ENCODE assay signal across 19 cellular contexts in the genomic region with DNA sequence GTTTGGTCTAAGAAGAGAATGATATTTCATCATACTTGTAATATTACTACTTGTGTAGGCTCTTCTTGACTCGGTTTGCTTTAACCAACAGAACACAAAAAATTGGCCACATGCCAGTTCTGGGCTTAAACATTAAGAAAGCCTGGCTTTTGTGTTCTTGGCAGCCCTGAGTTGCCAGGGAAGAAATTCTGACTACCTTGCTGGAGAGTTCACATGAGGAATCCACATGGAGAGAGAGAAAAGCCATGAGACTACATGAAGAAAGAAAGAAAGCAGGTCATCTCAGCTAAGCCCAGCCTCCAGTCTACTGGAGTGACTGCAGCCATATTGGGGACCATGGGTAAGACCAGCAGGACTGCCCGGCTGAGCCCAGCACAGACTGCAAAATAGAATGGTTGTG.
A peak's percentile ranks its signal among the peaks of the same experiment; 100 is the strongest.
DNase-seq lines count a peak whose midpoint lies in the region; ATAC-seq, FAIRE-seq and TF ChIP-seq lines count a peak whose summit lies in the region.
"Had no signal": no experiment of that assay in that cellular context is flagged by ENCODE, and none has a peak within 500 bp of the region (broad histone marks: within the 10 kb centered on the region; RNA-seq: fewer than 3 reads in every experiment).

No MANE protein-coding gene starts in this region.

- WGBS in A549 (ENCODE audit: missing lambda C conversion rate): 36% methylated on average over 2 of the region's 2 CpGs
- WGBS in adrenal gland, 4 donors: 82 to 92% (median 87%) methylated on average over 2 of the region's 2 CpGs

- POLR2A ChIA-PET in A549 (lab: Yijun Ruan, JAX): no interaction called here
- POLR2A ChIA-PET in activated CD4-positive, alpha-beta memory T cell treated with anti-CD3 and anti-CD28 coated beads, Interleukin-2, amount 10 ng/mL, durations not matched to agents 7 days and 5 days (lab: Charles Lee): no interaction called here

- H3K27ac Mint-ChIP-seq in activated CD4-positive, alpha-beta memory T cell treated with anti-CD3 and anti-CD28 coated beads, Interleukin-2, amount 10 ng/mL, durations not matched to agents 7 days and 5 days: no peak overlapping the region
- H3K27ac Mint-ChIP-seq in activated naive CD8-positive, alpha-beta T cell treated with anti-CD3 and anti-CD28 coated beads for 36 hours: no peak overlapping the region
- H3K27ac Mint-ChIP-seq: activated CD4-positive, alpha-beta T cell treated with anti-CD3 and anti-CD28 coated beads for 36 hours; activated naive CD8-positive, alpha-beta T cell treated with anti-CD3 and anti-CD28 coated beads, Interleukin-2, amount 50 U/mL, for 24 hours; dendritic cell treated with granulocyte-macrophage colony-stimulating factor and Interleukin-4, amounts not matched to agents 40 ng/mL and 50 ng/mL, for 4 days had no signal

- DNase-seq in A549 (ENCODE audit: low read depth in 1 of 2, low spot score in 1 of 2) (peak in 1 of 2 experiments; percentile 89), bronchial epithelial cell (ENCODE audit: low read depth) (peak; percentile 44), kidney glomerular epithelial cell (lab: John Stamatoyannopoulos, UW) (peak; percentile 3), ecto neural progenitor cell (ENCODE audit: low spot score) (no peak), adrenal gland (no peak)
- no peak for DNase-seq in activated CD4-positive, alpha-beta memory T cell treated with anti-CD3 and anti-CD28 coated beads, Interleukin-2, amount 10 ng/mL, durations not matched to agents 7 days and 5 days
- no peak for DNase-seq in activated naive CD8-positive, alpha-beta T cell treated with anti-CD3 and anti-CD28 coated beads for 36 hours
- DNase-seq: activated CD4-positive, alpha-beta T cell treated with anti-CD3 and anti-CD28 coated beads for 36 hours; activated naive CD8-positive, alpha-beta T cell treated with anti-CD3 and anti-CD28 coated beads, Interleukin-2, amount 50 U/mL, for 24 hours; BE2C; DND-41; immature natural killer cell; Kasumi-1; NCI-H187; NCI-H526 had no signal

- H3K27me3 Mint-ChIP-seq in activated CD4-positive, alpha-beta memory T cell treated with anti-CD3 and anti-CD28 coated beads, Interleukin-2, amount 10 ng/mL, durations not matched to agents 7 days and 5 days: no peaks in the 10 kb centered on the region
- no peaks in the 10 kb centered on the region for H3K27me3 Mint-ChIP-seq in activated naive CD8-positive, alpha-beta T cell treated with anti-CD3 and anti-CD28 coated beads for 36 hours
- H3K27me3 Mint-ChIP-seq: activated CD4-positive, alpha-beta T cell treated with anti-CD3 and anti-CD28 coated beads for 36 hours; activated naive CD8-positive, alpha-beta T cell treated with anti-CD3 and anti-CD28 coated beads, Interleukin-2, amount 50 U/mL, for 24 hours; dendritic cell treated with granulocyte-macrophage colony-stimulating factor and Interleukin-4, amounts not matched to agents 40 ng/mL and 50 ng/mL, for 4 days had no signal

- H3K9me3 ChIP-seq in A549 (no peaks in the 10 kb centered on the region), adrenal gland (replicated peaks in 1 of 3) (no peaks in the 10 kb centered on the region)
- H3K9me3 ChIP-seq: BE2C, HAP-1 had no signal

- CTCF ChIA-PET in A549 (lab: Yijun Ruan, JAX): interaction anchor here (0.8 to 2.3 kb wide), 3 partner anchors 10 to 19 kb away, joined by 3 to 8 read pairs (median 4); no protein-coding TSS in a partner anchor
- CTCF ChIA-PET in activated CD4-positive, alpha-beta memory T cell treated with anti-CD3 and anti-CD28 coated beads, Interleukin-2, amount 10 ng/mL, durations not matched to agents 7 days and 5 days (lab: Charles Lee): interaction anchor here (0.6 kb wide), 1 partner anchor 216 kb away, joined by 3 read pairs; no protein-coding TSS in a partner anchor

- FAIRE-seq in A549 (lab: Jason Lieb, UNC) (no peak), bronchial epithelial cell (lab: Jason Lieb, UNC) (no peak)
- FAIRE-seq: frontal cortex had no signal

- H3K4me3 Mint-ChIP-seq in activated CD4-positive, alpha-beta memory T cell treated with anti-CD3 and anti-CD28 coated beads, Interleukin-2, amount 10 ng/mL, durations not matched to agents 7 days and 5 days: no peak overlapping the region
- H3K4me3 Mint-ChIP-seq in activated naive CD8-positive, alpha-beta T cell treated with anti-CD3 and anti-CD28 coated beads for 36 hours: no peak overlapping the region
- H3K4me3 Mint-ChIP-seq: activated CD4-positive, alpha-beta T cell treated with anti-CD3 and anti-CD28 coated beads for 36 hours; activated naive CD8-positive, alpha-beta T cell treated with anti-CD3 and anti-CD28 coated beads, Interleukin-2, amount 50 U/mL, for 24 hours; dendritic cell treated with granulocyte-macrophage colony-stimulating factor and Interleukin-4, amounts not matched to agents 40 ng/mL and 50 ng/mL, for 4 days; immature natural killer cell had no signal

- no peaks in the 10 kb centered on the region for H3K27me3 ChIP-seq in bronchial epithelial cell (ENCODE audit: control insufficient read depth, insufficient read depth, low read length)
- H3K27me3 ChIP-seq in adrenal gland: no peaks in the 10 kb centered on the region
- H3K27me3 ChIP-seq: BE2C had no signal

- intact Hi-C loops in adrenal gland (cut with DNase I): no loop called here

- no peaks in the 10 kb centered on the region for H3K9me3 Mint-ChIP-seq in activated CD4-positive, alpha-beta memory T cell treated with anti-CD3 and anti-CD28 coated beads, Interleukin-2, amount 10 ng/mL, durations not matched to agents 7 days and 5 days
- no peaks in the 10 kb centered on the region for H3K9me3 Mint-ChIP-seq in activated naive CD8-positive, alpha-beta T cell treated with anti-CD3 and anti-CD28 coated beads for 36 hours
- H3K9me3 Mint-ChIP-seq: activated naive CD8-positive, alpha-beta T cell treated with anti-CD3 and anti-CD28 coated beads, Interleukin-2, amount 50 U/mL, for 24 hours; dendritic cell treated with granulocyte-macrophage colony-stimulating factor and Interleukin-4, amounts not matched to agents 40 ng/mL and 50 ng/mL, for 4 days; immature natural killer cell had no signal

- H3K4me3 ChIP-seq in A549 (no peak overlapping the region), bronchial epithelial cell (ENCODE audit: low read depth, low read length) (no peak overlapping the region), adrenal gland (no peak overlapping the region)
- H3K4me3 ChIP-seq: HAP-1 had no signal

- H3K36me3 ChIP-seq in bronchial epithelial cell (ENCODE audit: control insufficient read depth, insufficient read depth, low read length) (no peaks in the 10 kb centered on the region), adrenal gland (replicated peaks in 1 of 2) (no peaks in the 10 kb centered on the region)
- H3K36me3 ChIP-seq: BE2C, HAP-1 had no signal

- TF ChIP-seq CTCF in A549 (IDR thresholded peaks at IDR 0.05) (no peak), bronchial epithelial cell (IDR thresholded peaks at IDR 0.05; ENCODE audit: insufficient read depth, low read length, severe bottlenecking) (no peak), adrenal gland (IDR thresholded peaks at IDR 0.05) (no peak)

- TF ChIP-seq POLR2A in A549 (IDR thresholded peaks at IDR 0.05; ENCODE audit: low read length) (no peak), adrenal gland (IDR thresholded peaks at IDR 0.05) (no peak)

- TF ChIP-seq RAD21 in A549 (conservative IDR thresholded peaks at IDR 0.05 in 1 of 2, IDR thresholded peaks at IDR 0.05 in 1 of 2): no peak
- TF ChIP-seq RAD21 in Ishikawa (IDR thresholded peaks at IDR 0.05; ENCODE audit: low read depth): no peak

- H3K4me2 ChIP-seq in A549: peak overlapping the region; percentile 65

- ATAC-seq in A549: peak; percentile 35 to 58; a peak in 5 of 6 replicates
- ATAC-seq: activated CD4-positive, alpha-beta T cell treated with anti-CD3 and anti-CD28 coated beads for 36 hours; activated naive CD8-positive, alpha-beta T cell treated with anti-CD3 and anti-CD28 coated beads, Interleukin-2, amount 50 U/mL, for 24 hours had no signal

- H3K36me3 Mint-ChIP-seq in activated CD4-positive, alpha-beta memory T cell treated with anti-CD3 and anti-CD28 coated beads, Interleukin-2, amount 10 ng/mL, durations not matched to agents 7 days and 5 days (ENCODE audit: low read depth): peaks cover 3% of the 10 kb centered on the region
- no peaks in the 10 kb centered on the region for H3K36me3 Mint-ChIP-seq in activated naive CD8-positive, alpha-beta T cell treated with anti-CD3 and anti-CD28 coated beads for 36 hours

- H3K4me1 Mint-ChIP-seq in activated CD4-positive, alpha-beta memory T cell treated with anti-CD3 and anti-CD28 coated beads, Interleukin-2, amount 10 ng/mL, durations not matched to agents 7 days and 5 days: peaks cover 34% of the 10 kb centered on the region
- H3K4me1 Mint-ChIP-seq in activated naive CD8-positive, alpha-beta T cell treated with anti-CD3 and anti-CD28 coated beads for 36 hours: peaks cover 16% of the 10 kb centered on the region

- H3K4me1 ChIP-seq in A549: peaks cover 93% of the 10 kb centered on the region
- H3K4me1 ChIP-seq in adrenal gland (replicated peaks in 1 of 2): no peaks in the 10 kb centered on the region
- H3K4me1 ChIP-seq: HAP-1 had no signal

- TF ChIP-seq EP300 in A549 (IDR thresholded peaks at IDR 0.05) (0 out of 5 replicates have a peak, but pooled peaks of 1 of the 2 experiments have one; percentile 17), Ishikawa (IDR thresholded peaks at IDR 0.05; ENCODE audit: borderline replicate concordance) (no peak)

- peak overlapping the region; percentile 93 to 98 for H3K27ac ChIP-seq in A549
- no peak overlapping the region for H3K27ac ChIP-seq in adrenal gland

TF ChIP-seq in A549, 52 proteins besides CTCF, POLR2A, EP300 and RAD21:
- peak in 1 of 2 experiments; percentile 45; a peak in 1 of 4 replicates for TF ChIP-seq CEBPB (IDR thresholded peaks at IDR 0.05)
- no peak for TF ChIP-seq SMC3 (IDR thresholded peaks at IDR 0.05)
- TF ChIP-seq, protein P1, sequence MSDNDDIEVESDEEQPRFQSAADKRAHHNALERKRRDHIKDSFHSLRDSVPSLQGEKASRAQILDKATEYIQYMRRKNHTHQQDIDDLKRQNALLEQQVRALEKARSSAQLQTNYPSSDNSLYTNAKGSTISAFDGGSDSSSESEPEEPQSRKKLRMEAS (IDR thresholded peaks at IDR 0.05): no peak
- TF ChIP-seq EHMT2 (IDR thresholded peaks at IDR 0.05; ENCODE audit: low read depth): peak; percentile 69
- peak in 1 of 2 experiments; percentile 77; a peak in 3 of 5 replicates for TF ChIP-seq JUN (IDR thresholded peaks at IDR 0.05)
- peak; percentile 86 for TF ChIP-seq HOXB13 (CRISPR knock-in tag; IDR thresholded peaks at IDR 0.05; ENCODE audit: low read depth)

TF ChIP-seq in Ishikawa, 13 proteins besides CTCF, POLR2A, EP300 and RAD21:
- TF ChIP-seq TCF12 (IDR thresholded peaks at IDR 0.05; ENCODE audit: low read depth) (no peak), NFIC (IDR thresholded peaks at IDR 0.05) (peak; percentile 64), CEBPB (IDR thresholded peaks at IDR 0.05) (no peak)
- TF ChIP-seq, protein P1 (IDR thresholded peaks at IDR 0.05): no peak

Comparison
In these comparisons a context has a peak if more than half of its experiments do, and no peak if none do; other contexts are left out.
1. DNase-seq: peak in bronchial epithelial cell (single experiment) and kidney glomerular epithelial cell (single experiment); none in activated CD4-positive, alpha-beta memory T cell treated with anti-CD3 and anti-CD28 coated beads, Interleukin-2, amount 10 ng/mL, durations not matched to agents 7 days and 5 days (single experiment), ecto neural progenitor cell (single experiment), adrenal gland (0 of 7) and activated naive CD8-positive, alpha-beta T cell treated with anti-CD3 and anti-CD28 coated beads for 36 hours (single experiment).
2. H3K27ac ChIP-seq: peak in A549 (2 of 2); none in adrenal gland (0 of 5).